8 cellular contexts compared by ENCODE assay signal in genomic region chr19:37779139-37780035, GRCh38. TPM values are rescaled to one million over a fixed set of nuclear protein-coding genes. Genes with fewer than 3 reads are reported as not detected.
DNase-seq lines count a peak whose midpoint lies in the region; ATAC-seq, FAIRE-seq and TF ChIP-seq lines count a peak whose summit lies in the region.

TSS of gene ZNF573 (minus strand) at chr19:37779586. CDS start at chr19:37773729, 5,857 bp downstream.

- peak; percentile 61 for TF ChIP-seq POLR2A in erythroblast (IDR thresholded peaks at IDR 0.05; ENCODE audit: low read length)

- no peaks in the 10 kb centered on the region for H3K27me3 Mint-ChIP-seq in IgD-negative memory B cell

- TF ChIP-seq CTCF in D721Med (IDR thresholded peaks at IDR 0.05; ENCODE audit: insufficient read depth, missing control alignments) = no peak

- peak; percentile 73 for ATAC-seq in GM21526 (IDR thresholded peaks at IDR 0.05; ENCODE audit: low FRiP score, unreplicated experiment)

- H3K9me3 Mint-ChIP-seq in IgD-negative memory B cell = peaks cover 4 to 19% (median 9%) of the 10 kb centered on the region in 3 donors

- peaks cover 6 to 31% (median 28%) of the 10 kb centered on the region in 3 donors for H3K4me1 Mint-ChIP-seq in IgD-negative memory B cell

- FAIRE-seq in D721Med (lab: Jason Lieb, UNC) = no peak

- peak within 1 kb of the TSS; percentile 72 to 98 (median 92) for H3K27ac Mint-ChIP-seq in IgD-negative memory B cell

- peaks cover 8% of the 10 kb centered on the region for H3K36me3 Mint-ChIP-seq in IgD-negative memory B cell

- peak within 1 kb of the TSS; percentile 94 to 98 (median 96) for H3K4me3 Mint-ChIP-seq in IgD-negative memory B cell

- DNase-seq in D721Med (ENCODE audit: insufficient read length, low spot score) (peak; percentile 57), OCI-M1 (lab: John Stamatoyannopoulos, UW) (peak; percentile 95), activated T-cell treated with anti-CD3 and anti-CD28 coated beads for 48 hours (ENCODE audit: low read depth) (peak; percentile 65), erythroblast (lab: John Stamatoyannopoulos, UW) (peak; percentile 84 to 87), mucosa of gallbladder (ENCODE audit: low spot score) (peak; percentile 90)
- peak; percentile 68 for DNase-seq in stimulated activated CD8-positive, alpha-beta memory T cell treated with anti-CD3 and anti-CD28 coated beads, Interleukin-4, amount 100 ng/mL, for 24 hours (ENCODE audit: low read depth)

RNA-seq across cellular contexts. Expression of gene ZNF573, which starts in this region (rescaled TPM):
- 10.0 TPM for polyA plus RNA-seq in IgD-negative memory B cell
- 8.3 TPM for total RNA-seq in mucosa of gallbladder

Comparison
In these comparisons a context has a peak if more than half of its experiments do, and no peak if none do; other contexts are left out.
1. Peak in every context shown above with its lines: DNase-seq and ATAC-seq.